Comparison of ENCODE assay signal across 16 cellular contexts in the genomic region with DNA sequence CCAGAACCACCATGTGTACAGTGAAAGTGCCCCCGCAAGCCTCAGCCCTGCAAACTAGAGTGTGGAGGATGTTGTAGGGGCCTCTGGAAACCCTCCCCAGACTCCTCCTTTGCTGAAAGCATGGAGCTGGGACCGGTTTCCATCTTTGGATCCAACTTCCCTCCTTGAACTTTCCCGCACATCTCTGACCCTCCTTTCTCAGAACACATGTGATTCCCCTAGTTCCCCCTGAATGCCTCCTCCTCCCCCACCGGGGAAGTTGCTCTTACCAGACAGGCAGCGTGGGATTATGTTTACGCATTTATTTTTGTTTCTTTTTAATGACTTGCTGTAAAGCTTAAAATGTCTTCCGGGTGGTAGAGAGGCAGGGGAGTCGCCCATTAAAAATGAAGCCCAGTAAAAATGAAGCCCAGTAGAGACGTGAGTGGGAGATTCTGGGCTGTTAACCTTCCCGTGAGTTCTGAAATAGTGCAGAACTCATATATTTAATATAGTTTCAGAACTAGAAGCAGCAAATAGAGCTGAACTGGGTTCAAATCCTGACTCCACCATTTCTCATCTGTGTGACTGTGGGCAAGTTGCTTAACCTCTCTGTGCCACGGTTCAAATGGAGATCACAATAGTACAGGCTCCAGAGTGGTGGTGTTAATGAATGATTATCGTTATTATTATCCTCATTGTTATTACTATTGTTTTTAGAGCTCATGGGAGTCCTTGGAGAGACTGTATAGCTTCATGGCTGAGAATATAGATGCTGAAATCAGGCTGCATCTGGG. TPM values are rescaled to one million over a fixed set of nuclear protein-coding genes. Genes with fewer than 3 reads are reported as not detected.
DNase-seq lines count a peak whose midpoint lies in the region; TF ChIP-seq lines count a peak whose summit lies in the region.
"Had no signal": no experiment of that assay in that cellular context is flagged by ENCODE, and none has a peak within 500 bp of the region (broad histone marks: within the 10 kb centered on the region; RNA-seq: fewer than 3 reads in every experiment).

No MANE protein-coding gene starts in this region.

- peak overlapping the region; percentile 78; the same call in 1 of the 2 replicates for H3K27ac Mint-ChIP-seq in HFFc6
- H3K27ac Mint-ChIP-seq: activated CD4-positive, alpha-beta T cell treated with anti-CD3 and anti-CD28 coated beads, Interleukin-2, amount 10 ng/mL, durations not matched to agents 24 days and 14 days; activated naive CD8-positive, alpha-beta T cell treated with anti-CD3 and anti-CD28 coated beads, Interleukin-2, amount 10 ng/mL, durations not matched to agents 7 days and 5 days; CD4-positive, alpha-beta T cell had no signal

- H3K4me1 Mint-ChIP-seq in HFFc6 (ENCODE audit: low read depth), result peaks cover 50% of the 10 kb centered on the region

- no peaks in the 10 kb centered on the region for H3K9me3 Mint-ChIP-seq in HFFc6
- H3K9me3 Mint-ChIP-seq: activated CD4-positive, alpha-beta T cell treated with anti-CD3 and anti-CD28 coated beads, Interleukin-2, amount 10 ng/mL, durations not matched to agents 24 days and 14 days; activated naive CD8-positive, alpha-beta T cell treated with anti-CD3 and anti-CD28 coated beads, Interleukin-2, amount 10 ng/mL, durations not matched to agents 7 days and 5 days; CD4-positive, alpha-beta T cell; central memory CD8-positive, alpha-beta T cell had no signal

- no peak overlapping the region for H3K4me3 Mint-ChIP-seq in HFFc6
- H3K4me3 Mint-ChIP-seq: activated CD4-positive, alpha-beta T cell treated with anti-CD3 and anti-CD28 coated beads, Interleukin-2, amount 10 ng/mL, durations not matched to agents 24 days and 14 days; activated naive CD8-positive, alpha-beta T cell treated with anti-CD3 and anti-CD28 coated beads, Interleukin-2, amount 10 ng/mL, durations not matched to agents 7 days and 5 days; CD4-positive, alpha-beta T cell; central memory CD8-positive, alpha-beta T cell had no signal

- H3K9me3 ChIP-seq in duodenal mucosa (ENCODE audit: control insufficient read depth in 1 of 2, low read length in 2 of 2) (no peaks in the 10 kb centered on the region), muscle layer of duodenum (ENCODE audit: control insufficient read depth in 1 of 2, low read length in 2 of 2) (no peaks in the 10 kb centered on the region), subcutaneous abdominal adipose tissue (ENCODE audit: control insufficient read depth in 5 of 5, low read length in 5 of 5) (no peaks in the 10 kb centered on the region), HAP-1 (no peaks in the 10 kb centered on the region), WERI-Rb-1 (ENCODE audit: severe bottlenecking) (no peaks in the 10 kb centered on the region)
- H3K9me3 ChIP-seq: gastroesophageal sphincter had no signal

- in situ Hi-C loops in HAP-1 (cut with MboI; ENCODE audit: low sequenced_read_pairs), result no loop called here

- no peaks in the 10 kb centered on the region for H3K36me3 Mint-ChIP-seq in HFFc6 (ENCODE audit: low read depth)
- H3K36me3 Mint-ChIP-seq: activated naive CD8-positive, alpha-beta T cell treated with anti-CD3 and anti-CD28 coated beads, Interleukin-2, amount 10 ng/mL, durations not matched to agents 7 days and 5 days had no signal

- H3K27ac ChIP-seq in duodenal mucosa (ENCODE audit: low read depth, low read length) (peak overlapping the region; percentile 30), muscle layer of duodenum (ENCODE audit: low read length) (peak overlapping the region; percentile 70), subcutaneous abdominal adipose tissue (ENCODE audit: low read depth, low read length) (peak overlapping the region; percentile 70), WERI-Rb-1 (no peak overlapping the region)

- DNase-seq in HFFc6 (no peak), NOMO-1 treated with dmso at 0.1 percent for 144 hours (lab: John Stamatoyannopoulos, UW; ENCODE audit: unreplicated experiment) (no peak), HAP-1 (ENCODE audit: low spot score in 2 of 2) (no peak), dedifferentiated amniotic fluid mesenchymal stem cell (ENCODE audit: extremely low spot score) (no peak), WERI-Rb-1 (no peak)
- DNase-seq: activated CD4-positive, alpha-beta T cell treated with anti-CD3 and anti-CD28 coated beads, Interleukin-2, amount 10 ng/mL, durations not matched to agents 24 days and 14 days; activated naive CD8-positive, alpha-beta T cell treated with anti-CD3 and anti-CD28 coated beads, Interleukin-2, amount 10 ng/mL, durations not matched to agents 7 days and 5 days; activated T-cell treated with anti-CD3 and anti-CD28 coated beads for 4 hours; CD4-positive, alpha-beta T cell; H7; Right ventricle myocardium superior had no signal

- H3K27me3 Mint-ChIP-seq in HFFc6 (ENCODE audit: insufficient read depth), result no peaks in the 10 kb centered on the region; the same call in none of the 2 replicates
- H3K27me3 Mint-ChIP-seq: activated CD4-positive, alpha-beta T cell treated with anti-CD3 and anti-CD28 coated beads, Interleukin-2, amount 10 ng/mL, durations not matched to agents 24 days and 14 days; activated naive CD8-positive, alpha-beta T cell treated with anti-CD3 and anti-CD28 coated beads, Interleukin-2, amount 10 ng/mL, durations not matched to agents 7 days and 5 days; CD4-positive, alpha-beta T cell; central memory CD8-positive, alpha-beta T cell had no signal

- no peak for TF ChIP-seq CTCF in HFFc6 (IDR thresholded peaks at IDR 0.05)
- TF ChIP-seq CTCF in WERI-Rb-1 (IDR thresholded peaks at IDR 0.05; ENCODE audit: low read depth, low read length), result no peak

- no peaks in the 10 kb centered on the region for H3K27me3 ChIP-seq in duodenal mucosa (ENCODE audit: control insufficient read depth in 1 of 2, insufficient read depth in 2 of 2, low read length in 2 of 2)
- H3K27me3 ChIP-seq in muscle layer of duodenum (ENCODE audit: low read depth, low read length), result no peaks in the 10 kb centered on the region
- no peaks in the 10 kb centered on the region for H3K27me3 ChIP-seq in subcutaneous abdominal adipose tissue (ENCODE audit: control insufficient read depth in 5 of 5, insufficient read depth in 4 of 5, low read length in 5 of 5)
- no peaks in the 10 kb centered on the region for H3K27me3 ChIP-seq in HAP-1 (ENCODE audit: low read depth)
- H3K27me3 ChIP-seq in WERI-Rb-1 (ENCODE audit: insufficient read depth, low read depth, severe bottlenecking), result no peaks in the 10 kb centered on the region
- H3K27me3 ChIP-seq: gastroesophageal sphincter had no signal

- H3K36me3 ChIP-seq in duodenal mucosa (ENCODE audit: control insufficient read depth in 1 of 2, insufficient read depth in 2 of 2, low read length in 2 of 2) (no peaks in the 10 kb centered on the region), muscle layer of duodenum (ENCODE audit: control insufficient read depth in 1 of 2, insufficient read depth in 2 of 2, low read length in 2 of 2) (no peaks in the 10 kb centered on the region), subcutaneous abdominal adipose tissue (ENCODE audit: control insufficient read depth in 5 of 5, insufficient read depth in 5 of 5, low read length in 5 of 5) (no peaks in the 10 kb centered on the region), HAP-1 (replicated peaks) (no peaks in the 10 kb centered on the region), WERI-Rb-1 (no peaks in the 10 kb centered on the region)
- H3K36me3 ChIP-seq: gastroesophageal sphincter had no signal

- H3K9ac ChIP-seq in duodenal mucosa (ENCODE audit: low read depth in 1 of 2, low read length in 2 of 2), result no peak overlapping the region
- H3K9ac ChIP-seq in subcutaneous abdominal adipose tissue (ENCODE audit: low read length in 5 of 5), result peak overlapping the region in 2 of 5 donors; percentile 39 to 59

- peaks cover 0 to 5% of the 10 kb centered on the region in 2 donors for H3K4me1 ChIP-seq in duodenal mucosa (ENCODE audit: control insufficient read depth in 1 of 2, insufficient read depth in 2 of 2, low read length in 2 of 2)
- peaks cover 0 to 3% of the 10 kb centered on the region in 2 donors for H3K4me1 ChIP-seq in muscle layer of duodenum (ENCODE audit: control insufficient read depth in 1 of 2, insufficient read depth in 2 of 2, low read length in 2 of 2)
- peaks cover 6 to 31% (median 12%) of the 10 kb centered on the region in 5 donors for H3K4me1 ChIP-seq in subcutaneous abdominal adipose tissue (ENCODE audit: control insufficient read depth in 5 of 5, insufficient read depth in 5 of 5, low read length in 5 of 5)
- H3K4me1 ChIP-seq in HAP-1, result no peaks in the 10 kb centered on the region

- H3K4me3 ChIP-seq in duodenal mucosa (ENCODE audit: low read depth in 1 of 2, low read length in 2 of 2) (no peak overlapping the region), muscle layer of duodenum (ENCODE audit: low read depth in 1 of 2, low read length in 2 of 2) (no peak overlapping the region), subcutaneous abdominal adipose tissue (ENCODE audit: low read depth in 1 of 5, low read length in 5 of 5) (no peak overlapping the region), HAP-1 (no peak overlapping the region), WERI-Rb-1 (ENCODE audit: low read depth, low read length) (no peak overlapping the region)
- H3K4me3 ChIP-seq: gastroesophageal sphincter had no signal

RNA-seq across cellular contexts. Expression of gene PTPN1, which starts 8.0 kb away (rescaled TPM):
- total RNA-seq in HFFc6 (2021; fragmentation: NEBNext Ultra II Directional; extraction: Animal tissue kit (Norgen Biotek cat#: 25700)), result 10 to 100 TPM; 37.8 to 46.5 (median 45.2) TPM
